In the genomic region with DNA sequence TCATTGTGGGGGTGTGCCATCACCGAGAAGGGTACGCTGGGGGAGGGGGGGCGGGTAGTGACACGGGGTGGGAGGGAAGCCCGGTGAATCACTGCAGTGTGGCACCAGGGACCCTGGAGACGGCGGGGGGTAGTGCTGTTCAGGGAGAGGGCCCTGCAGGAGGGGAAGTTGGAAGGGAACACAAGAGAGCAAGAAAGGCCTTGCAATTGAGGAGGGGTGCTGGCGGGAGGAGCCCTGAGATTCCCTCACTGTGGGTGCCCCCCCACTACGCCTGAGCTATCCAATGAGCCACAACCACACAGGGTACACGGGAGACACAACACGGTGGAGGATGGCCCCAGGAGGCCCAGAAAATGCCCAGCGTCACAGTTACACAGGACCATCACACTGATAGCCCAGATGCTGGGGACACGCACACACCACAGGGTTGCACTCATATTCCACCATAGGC, we compare ENCODE assay signal across 9 cellular contexts. TPM values are rescaled to one million over a fixed set of nuclear protein-coding genes. Genes with fewer than 3 reads are reported as not detected.
A peak's percentile ranks its signal among the peaks of the same experiment; 100 is the strongest.
DNase-seq lines count a peak whose midpoint lies in the region; ATAC-seq and TF ChIP-seq lines count a peak whose summit lies in the region.
"Had no signal": no experiment of that assay in that cellular context is flagged by ENCODE, and none has a peak within 500 bp of the region (broad histone marks: within the 10 kb centered on the region; RNA-seq: fewer than 3 reads in every experiment).

No MANE protein-coding gene starts in this region.

- peaks cover 4% of the 10 kb centered on the region for H3K4me1 ChIP-seq in smooth muscle cell (ENCODE audit: low read depth)
- peaks cover 7% of the 10 kb centered on the region for H3K4me1 ChIP-seq in testis

- no peak for TF ChIP-seq POLR2A in testis (IDR thresholded peaks at IDR 0.05)

- peaks cover 48% of the 10 kb centered on the region for H3K27me3 Mint-ChIP-seq in activated CD4-positive, alpha-beta T cell treated with anti-CD3 and anti-CD28 coated beads, Interleukin-2, amount 10 ng/mL, durations not matched to agents 24 days and 14 days

- H3K36me3 ChIP-seq in smooth muscle cell (ENCODE audit: low read depth) = no peaks in the 10 kb centered on the region
- no peaks in the 10 kb centered on the region for H3K36me3 ChIP-seq in testis (ENCODE audit: low read depth, missing control alignments)

- WGBS in smooth muscle cell (ENCODE audit: low lambda C conversion rate) = 39% methylated on average over 7 of the region's 13 CpGs
- 16 to 24% methylated on average over 6 to 13 of the region's 13 CpGs for WGBS in testis, 2 donors

- H3K27ac Mint-ChIP-seq in activated CD4-positive, alpha-beta T cell treated with anti-CD3 and anti-CD28 coated beads, Interleukin-2, amount 10 ng/mL, durations not matched to agents 24 days and 14 days = no peak overlapping the region

- H3K4me2 ChIP-seq in smooth muscle cell = peak overlapping the region; percentile 92

- H3K4me3 ChIP-seq in smooth muscle cell (peak overlapping the region; percentile 49), testis (peak overlapping the region in 1 of 2 donors; percentile 59)

- H2AFZ ChIP-seq in smooth muscle cell (ENCODE audit: low read depth) = no peak overlapping the region

- DNase-seq in activated CD4-positive, alpha-beta T cell treated with anti-CD3 and anti-CD28 coated beads, Interleukin-2, amount 10 ng/mL, durations not matched to agents 24 days and 14 days = no peak
- no peak for DNase-seq in activated CD4-positive, alpha-beta T cell treated with anti-CD3 and anti-CD28 coated beads for 1 hour
- DNase-seq in NAMALWA (ENCODE audit: low spot score) (peak; percentile 22), smooth muscle cell (lab: John Stamatoyannopoulos, UW; ENCODE audit: unreplicated experiment) (no peak), testis (no peak), A172 (ENCODE audit: low spot score) (no peak)

- ATAC-seq in HG03457 (IDR thresholded peaks at IDR 0.05; ENCODE audit: unreplicated experiment) = no peak

- peaks cover 3% of the 10 kb centered on the region for H3K36me3 Mint-ChIP-seq in activated CD4-positive, alpha-beta T cell treated with anti-CD3 and anti-CD28 coated beads, Interleukin-2, amount 10 ng/mL, durations not matched to agents 24 days and 14 days (ENCODE audit: low read depth)

- H3K27me3 ChIP-seq in smooth muscle cell (ENCODE audit: low read depth) (peaks cover 76% of the 10 kb centered on the region), testis (no peaks in the 10 kb centered on the region)

- intact Hi-C loops in activated CD4-positive, alpha-beta T cell treated with anti-CD3 and anti-CD28 coated beads, Interleukin-2, amount 10 ng/mL, durations not matched to agents 24 days and 14 days (cut with micrococcal nuclease) = no loop called here
- intact Hi-C loops in testis (cut with DNase I; ENCODE audit: low total_unique reads) = no loop called here

- H3K27ac ChIP-seq in cingulate gyrus (ENCODE audit: low read depth, low read length) (peak overlapping the region; percentile 56), smooth muscle cell (ENCODE audit: low read depth) (no peak overlapping the region), testis (no peak overlapping the region)

- peak overlapping the region; percentile 33 for H3K4me3 Mint-ChIP-seq in activated CD4-positive, alpha-beta T cell treated with anti-CD3 and anti-CD28 coated beads, Interleukin-2, amount 10 ng/mL, durations not matched to agents 24 days and 14 days

- H3K9me3 ChIP-seq in smooth muscle cell (replicated peaks; ENCODE audit: low read depth) (no peaks in the 10 kb centered on the region), testis (no peaks in the 10 kb centered on the region)

- no peaks in the 10 kb centered on the region for H4K20me1 ChIP-seq in smooth muscle cell (ENCODE audit: low read depth)

- H3K79me2 ChIP-seq in smooth muscle cell (ENCODE audit: low read depth) = no peaks in the 10 kb centered on the region

- H3F3A ChIP-seq in smooth muscle cell (ENCODE audit: low read depth) = no peaks in the 10 kb centered on the region

- no peak overlapping the region for H3K9ac ChIP-seq in smooth muscle cell (ENCODE audit: low read depth)

- no peaks in the 10 kb centered on the region for H3K9me3 Mint-ChIP-seq in activated CD4-positive, alpha-beta T cell treated with anti-CD3 and anti-CD28 coated beads, Interleukin-2, amount 10 ng/mL, durations not matched to agents 24 days and 14 days

- peaks cover 25% of the 10 kb centered on the region for H3K4me1 Mint-ChIP-seq in activated CD4-positive, alpha-beta T cell treated with anti-CD3 and anti-CD28 coated beads, Interleukin-2, amount 10 ng/mL, durations not matched to agents 24 days and 14 days

- TF ChIP-seq CTCF in smooth muscle cell (IDR thresholded peaks at IDR 0.05; ENCODE audit: borderline replicate concordance, insufficient read depth, poor library complexity, severe bottlenecking) (no peak), testis (IDR thresholded peaks at IDR 0.05) (no peak)

RNA-seq across cellular contexts. Expression of a gene that starts 0.5 kb away (rescaled TPM):
- total RNA-seq in activated CD4-positive, alpha-beta T cell treated with anti-CD3 and anti-CD28 coated beads, Interleukin-2, amount 10 ng/mL, durations not matched to agents 24 days and 14 days = 0.68 and 1.2 TPM in 2 replicates
- not detected in 2 replicates for total RNA-seq in smooth muscle cell
- polyA plus RNA-seq in smooth muscle cell = not detected in 2 replicates
- 10 to 100 TPM; 30.3 to 60.8 TPM for total RNA-seq in testis
- polyA plus RNA-seq in testis (ENCODE audit: insufficient read depth, low read depth, low replicate concordance) = 87.3 TPM
- total RNA-seq in A172 (2014; rRNA removed; shearing (Covaris generic)) = 0.76 and 0.86 TPM in 2 replicates
- total RNA-seq: lower leg skin had no signal

RNA-seq across cellular contexts. Expression of a gene that starts 35.4 kb away (rescaled TPM):
- 37.2 and 41.5 TPM in 2 replicates for total RNA-seq in activated CD4-positive, alpha-beta T cell treated with anti-CD3 and anti-CD28 coated beads, Interleukin-2, amount 10 ng/mL, durations not matched to agents 24 days and 14 days
- total RNA-seq in smooth muscle cell (254 and 304 TPM in 2 replicates), testis (100 to 1,000 TPM; 143 to 196 TPM)
- polyA plus RNA-seq in smooth muscle cell (532 and 581 TPM in 2 replicates), testis (ENCODE audit: insufficient read depth, low read depth, low replicate concordance) (182 TPM)
- 105 and 138 TPM in 2 replicates for total RNA-seq in A172 (2014; rRNA removed; shearing (Covaris generic))

Comparison
In these comparisons a context has a peak if more than half of its experiments do, and no peak if none do; other contexts are left out.
1. RNA of a gene that starts 0.5 kb away (total RNA-seq): 30.3 to 60.8 TPM in testis; 0.76 to 0.86 TPM in A172, 0.68 to 1.2 TPM in activated CD4-positive, alpha-beta T cell treated with anti-CD3 and anti-CD28 coated beads, Interleukin-2, amount 10 ng/mL, durations not matched to agents 24 days and 14 days and not detected in smooth muscle cell; every median in the first group is over 10 times any median in the second.